In the genomic region with DNA sequence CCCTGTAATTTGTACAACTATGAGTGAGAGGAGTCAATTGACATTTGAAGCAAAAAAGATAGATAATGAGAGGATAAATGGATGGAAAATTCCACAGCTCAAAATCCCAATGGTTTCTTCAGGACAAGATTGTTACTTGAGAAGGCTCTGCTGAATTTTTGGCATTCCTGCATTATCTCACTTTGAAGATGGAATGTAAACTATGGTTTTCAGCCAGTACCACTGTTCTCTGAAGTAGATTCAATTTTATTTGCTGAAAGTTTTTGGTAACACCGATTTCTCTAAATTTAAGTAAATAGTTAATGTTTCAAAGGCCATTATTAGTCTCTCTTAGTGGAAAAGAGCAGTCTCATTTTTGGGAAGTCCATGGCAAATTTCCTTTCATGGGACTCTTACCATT, we compare ENCODE assay signal across 10 cellular contexts.
DNase-seq lines count a peak whose midpoint lies in the region; ATAC-seq and TF ChIP-seq lines count a peak whose summit lies in the region.
"Had no signal": no experiment of that assay in that cellular context is flagged by ENCODE, and none has a peak within 500 bp of the region (broad histone marks: within the 10 kb centered on the region; RNA-seq: fewer than 3 reads in every experiment).

No MANE protein-coding gene starts in this region.

- POLR2A ChIA-PET in activated CD4-positive, alpha-beta T cell treated with anti-CD3 and anti-CD28 coated beads for 36 hours (lab: Charles Lee) = no interaction called here

- H3K27me3 Mint-ChIP-seq in activated CD4-positive, alpha-beta T cell treated with anti-CD3 and anti-CD28 coated beads for 36 hours = no peaks in the 10 kb centered on the region
- H3K27me3 Mint-ChIP-seq: dendritic cell treated with granulocyte-macrophage colony-stimulating factor and Interleukin-4, amounts not matched to agents 40 ng/mL and 50 ng/mL, for 4 days had no signal

- ATAC-seq in activated CD4-positive, alpha-beta T cell treated with anti-CD3 and anti-CD28 coated beads for 36 hours = no peak

- no peaks in the 10 kb centered on the region for H3K9me3 Mint-ChIP-seq in activated CD4-positive, alpha-beta T cell treated with anti-CD3 and anti-CD28 coated beads for 36 hours (ENCODE audit: low read depth)
- H3K9me3 Mint-ChIP-seq: dendritic cell treated with granulocyte-macrophage colony-stimulating factor and Interleukin-4, amounts not matched to agents 40 ng/mL and 50 ng/mL, for 4 days had no signal

- DNase-seq in A172 (ENCODE audit: low spot score) = peak; percentile 64
- DNase-seq in cardiac fibroblast (ENCODE audit: low read depth in 2 of 2) = peak; percentile 83 to 87
- no peak for DNase-seq in cortex of kidney (lab: John Stamatoyannopoulos, UW)
- no peak for DNase-seq in Ammon's horn (ENCODE audit: low spot score)
- no peak for DNase-seq in NK-92 (lab: John Stamatoyannopoulos, UW; ENCODE audit: unreplicated experiment)
- DNase-seq in activated CD4-positive, alpha-beta T cell treated with anti-CD3 and anti-CD28 coated beads for 36 hours = no peak
- DNase-seq: activated CD8-positive, alpha-beta memory T cell treated with anti-CD3 and anti-CD28 coated beads for 24 hours had no signal

- H3K4me3 ChIP-seq in HUES6 (ENCODE audit: low read depth, low read length) (peak overlapping the region; percentile 25; the same call in 1 of the 2 replicates), cardiac fibroblast (replicated peaks in 1 of 2; ENCODE audit: low read depth in 2 of 2, low read length in 2 of 2) (no peak overlapping the region), liver (ENCODE audit: low read depth in 1 of 3, low read length in 3 of 3) (no peak overlapping the region)

- 12% methylated on average over 1 of the region's 1 CpG for WGBS in liver

- no peaks in the 10 kb centered on the region for H3K36me3 Mint-ChIP-seq in activated CD4-positive, alpha-beta T cell treated with anti-CD3 and anti-CD28 coated beads for 36 hours (ENCODE audit: low read depth)

- H3K27ac ChIP-seq in HUES6 (ENCODE audit: low read depth, low read length) (peak overlapping the region; percentile 97), liver (ENCODE audit: low read depth in 1 of 2, low read length in 2 of 2) (peak overlapping the region; percentile 65 to 84)

- no peaks in the 10 kb centered on the region for H3K4me1 Mint-ChIP-seq in activated CD4-positive, alpha-beta T cell treated with anti-CD3 and anti-CD28 coated beads for 36 hours

- peaks cover 2% of the 10 kb centered on the region; the same call in 1 of the 2 replicates for H3K9me3 ChIP-seq in HUES6 (ENCODE audit: control insufficient read depth, insufficient read depth, low read depth, low read length)
- no peaks in the 10 kb centered on the region for H3K9me3 ChIP-seq in liver (ENCODE audit: control insufficient read depth in 4 of 4, low read length in 3 of 4)

- no peaks in the 10 kb centered on the region for H3K36me3 ChIP-seq in HUES6 (ENCODE audit: control insufficient read depth, insufficient read depth, low read length)
- no peaks in the 10 kb centered on the region for H3K36me3 ChIP-seq in liver (ENCODE audit: control insufficient read depth in 4 of 4, insufficient read depth in 3 of 4, low read depth in 1 of 4, low read length in 3 of 4)

- H3K4me3 Mint-ChIP-seq in activated CD4-positive, alpha-beta T cell treated with anti-CD3 and anti-CD28 coated beads for 36 hours = no peak overlapping the region
- H3K4me3 Mint-ChIP-seq: dendritic cell treated with granulocyte-macrophage colony-stimulating factor and Interleukin-4, amounts not matched to agents 40 ng/mL and 50 ng/mL, for 4 days had no signal

- H3K27ac Mint-ChIP-seq in activated CD4-positive, alpha-beta T cell treated with anti-CD3 and anti-CD28 coated beads for 36 hours = no peak overlapping the region
- H3K27ac Mint-ChIP-seq: dendritic cell treated with granulocyte-macrophage colony-stimulating factor and Interleukin-4, amounts not matched to agents 40 ng/mL and 50 ng/mL, for 4 days had no signal

- H3K27me3 ChIP-seq in HUES6 (ENCODE audit: control insufficient read depth, insufficient read depth, low read length) (no peaks in the 10 kb centered on the region), liver (ENCODE audit: control insufficient read depth in 4 of 4, insufficient read depth in 4 of 4, low read length in 3 of 4) (no peaks in the 10 kb centered on the region)

- H3K9ac ChIP-seq in HUES6 (ENCODE audit: low read length) (no peak overlapping the region), liver (ENCODE audit: low read depth in 1 of 2, low read length in 2 of 2) (no peak overlapping the region)

- no peak for TF ChIP-seq CTCF in cardiac fibroblast (IDR thresholded peaks at IDR 0.05; ENCODE audit: low read depth, low read length)
- TF ChIP-seq CTCF in liver (IDR thresholded peaks at IDR 0.05; ENCODE audit: low read depth, low read length, missing input control) = no peak

- TF ChIP-seq RAD21 in liver (IDR thresholded peaks at IDR 0.05) = peak in 1 of 2 donors; percentile 16

- H3K4me1 ChIP-seq in HUES6 (ENCODE audit: control insufficient read depth, insufficient read depth, low read length) = peaks cover 16% of the 10 kb centered on the region
- peaks cover 7 to 24% (median 13%) of the 10 kb centered on the region in 4 donors for H3K4me1 ChIP-seq in liver (ENCODE audit: control insufficient read depth in 4 of 4, insufficient read depth in 4 of 4, low read length in 3 of 4)

- CTCF ChIA-PET in activated CD4-positive, alpha-beta T cell treated with anti-CD3 and anti-CD28 coated beads for 36 hours (lab: Charles Lee) = no interaction called here

- intact Hi-C loops in activated CD4-positive, alpha-beta T cell treated with anti-CD3 and anti-CD28 coated beads for 36 hours (cut with DNase I, micrococcal nuclease) = no loop called here

TF ChIP-seq in liver, 16 proteins besides CTCF, POLR2A, EP300 and RAD21:
- TF ChIP-seq FOXA1 (IDR thresholded peaks at IDR 0.05) (no peak), FOXA2 (IDR thresholded peaks at IDR 0.05) (no peak), SP1 (IDR thresholded peaks at IDR 0.05) (peak; percentile 8), YY1 (IDR thresholded peaks at IDR 0.05) (peak; percentile 41), HNF4A (conservative IDR thresholded peaks at IDR 0.05) (peak; percentile 10 to 37), MAX (IDR thresholded peaks at IDR 0.05) (peak; percentile 23), NR2F2 (IDR thresholded peaks at IDR 0.05) (peak; percentile 21)

Comparison
In these comparisons a context has a peak if more than half of its experiments do, and no peak if none do; other contexts are left out.
1. DNase-seq: peak in A172 (single experiment) and cardiac fibroblast (2 of 2); none in cortex of kidney (single experiment), Ammon's horn (single experiment), NK-92 (single experiment) and activated CD4-positive, alpha-beta T cell treated with anti-CD3 and anti-CD28 coated beads for 36 hours (single experiment).